In the genomic region with DNA sequence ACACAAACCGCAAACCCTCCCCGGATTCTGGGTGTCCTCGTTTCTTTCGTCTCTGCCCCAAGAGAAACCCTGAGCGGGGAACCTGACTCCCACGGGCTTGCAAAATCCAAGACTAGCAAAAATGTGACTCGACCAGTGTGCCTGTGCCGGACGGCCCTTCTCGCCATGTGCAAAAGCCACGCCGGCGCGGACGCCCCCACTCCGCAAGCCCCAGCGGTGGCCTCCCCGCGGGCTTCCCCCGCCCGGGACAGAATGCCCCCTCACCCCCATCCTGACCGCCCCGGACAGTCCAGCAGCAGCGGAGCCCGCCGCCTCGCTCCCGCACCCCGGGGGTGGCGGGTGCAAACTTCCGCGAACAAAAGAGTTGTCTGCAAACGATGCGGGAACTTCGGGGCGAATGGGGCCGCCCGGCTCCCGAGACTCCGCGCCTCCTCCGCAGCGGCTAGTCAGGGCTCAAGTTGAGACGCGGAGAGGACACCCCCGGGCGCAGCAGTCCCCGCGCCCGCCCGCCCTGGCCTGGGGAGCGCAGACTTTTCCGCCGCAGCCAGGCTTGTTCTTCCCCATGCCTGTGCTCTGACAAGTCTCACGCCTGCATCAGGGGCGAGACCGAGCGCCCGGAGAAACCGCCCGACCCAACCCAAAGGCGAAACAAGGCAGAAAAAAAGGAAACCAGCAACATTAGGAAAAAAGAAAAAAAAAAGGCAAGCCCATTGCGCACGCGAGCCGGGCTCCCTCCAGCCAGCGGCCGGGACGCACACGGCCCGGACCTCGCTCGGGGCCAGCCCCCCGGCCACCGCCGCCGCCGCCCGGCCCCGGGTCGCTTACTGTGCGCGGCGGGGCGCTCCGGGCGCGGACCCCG, we compare ENCODE assay signal across 1 cellular context.
TF ChIP-seq lines count a peak whose summit lies in the region.

No MANE protein-coding gene starts in this region.

TF ChIP-seq in K562, 482 proteins besides CTCF, POLR2A, EP300 and RAD21 (continued from another document):
- 0 out of 2 replicates have a peak, but pooled peaks have one; percentile 12 for TF ChIP-seq ETS1 (conservative IDR thresholded peaks at IDR 0.05; ENCODE audit: control insufficient read depth, low read depth, low read length)
- TF ChIP-seq STAG1 (CRISPR knock-in tag; IDR thresholded peaks at IDR 0.05; ENCODE audit: borderline replicate concordance) = no peak
- TF ChIP-seq POLR2G (IDR thresholded peaks at IDR 0.05; ENCODE audit: low read depth, low read length) = peak; percentile 62
- no peak for TF ChIP-seq ZNF124 (CRISPR knock-in tag; IDR thresholded peaks at IDR 0.05)
